In genomic region chr22:27751277-27752070, GRCh38 we compare ENCODE assay signal across 31 cellular contexts. TPM values are rescaled to one million over a fixed set of nuclear protein-coding genes. Genes with fewer than 3 reads are reported as not detected.
DNase-seq lines count a peak whose midpoint lies in the region; ATAC-seq, FAIRE-seq and TF ChIP-seq lines count a peak whose summit lies in the region.
"Had no signal": no experiment of that assay in that cellular context is flagged by ENCODE, and none has a peak within 500 bp of the region (broad histone marks: within the 10 kb centered on the region; RNA-seq: fewer than 3 reads in every experiment).

No MANE protein-coding gene starts in this region.

- ATAC-seq in gastroesophageal sphincter = no peak
- ATAC-seq in GM18873 (IDR thresholded peaks at IDR 0.05; ENCODE audit: low FRiP score, unreplicated experiment) = no peak
- ATAC-seq: effector memory CD8-positive, alpha-beta T cell; heart left ventricle; stimulated activated naive B cell treated with anti-CD40 and anti-IgM and Interleukin-4, amounts not matched to agents 10 μg/mL and 1 μg/mL and 100 μg/mL, for 72 hours had no signal

- H3K4me1 Mint-ChIP-seq in astrocyte (ENCODE audit: low read depth, unreplicated experiment) = peaks cover 71% of the 10 kb centered on the region
- H3K4me1 Mint-ChIP-seq: naive B cell; stimulated activated naive B cell treated with anti-CD40 and anti-IgM and Interleukin-4, amounts not matched to agents 10 μg/mL and 1 μg/mL and 100 μg/mL, for 72 hours had no signal

- peak overlapping the region; percentile 85 for H3K27ac Mint-ChIP-seq in astrocyte (ENCODE audit: unreplicated experiment)
- H3K27ac Mint-ChIP-seq: activated naive CD8-positive, alpha-beta T cell; effector memory CD8-positive, alpha-beta T cell; naive B cell; T-helper 2 cell treated with Interferon-gamma antibody and Interleukin-4, amounts not matched to agents 5 μg/mL and 100 μg/mL, for 36 hours had no signal

- H3K36me3 ChIP-seq in GM23248 (ENCODE audit: low read depth) (no peaks in the 10 kb centered on the region), astrocyte (ENCODE audit: insufficient read depth, low read length) (peaks cover 13% of the 10 kb centered on the region), gastroesophageal sphincter (no peaks in the 10 kb centered on the region), suprapubic skin (no peaks in the 10 kb centered on the region), kidney (ENCODE audit: control insufficient read depth in 1 of 2, insufficient read depth in 2 of 2, low read length in 2 of 2) (no peaks in the 10 kb centered on the region)
- H3K36me3 ChIP-seq: cardiac muscle cell, neutrophil had no signal

- intact Hi-C loops in kidney (cut with DNase I) = no loop called here

- no peak for TF ChIP-seq EP300 in gastroesophageal sphincter (IDR thresholded peaks at IDR 0.05)
- no peak for TF ChIP-seq EP300 in suprapubic skin (IDR thresholded peaks at IDR 0.05)

- 65 to 73% methylated on average over 9 of the region's 9 CpGs for WGBS in GM23248 (ENCODE audit: low coverage in 1 of 2, low lambda C conversion rate in 2 of 2, missing lambda C conversion rate in 2 of 2), 2 experiments
- 96% methylated on average over 4 of the region's 9 CpGs; no CpG with 5 or more reads in 1 of the 2 donors for WGBS in gastroesophageal sphincter (ENCODE audit: low coverage in 1 of 2), 2 donors
- WGBS in suprapubic skin = 94% methylated on average over 9 of the region's 9 CpGs

- TF ChIP-seq CTCF in astrocyte (IDR thresholded peaks at IDR 0.05; ENCODE audit: insufficient read depth, low read depth, low read length) (no peak), gastroesophageal sphincter (IDR thresholded peaks at IDR 0.05) (no peak), suprapubic skin (IDR thresholded peaks at IDR 0.05) (no peak), kidney (IDR thresholded peaks at IDR 0.05; ENCODE audit: borderline replicate concordance, extremely low read depth, insufficient read depth) (no peak)

- H3K27me3 ChIP-seq in GM23248 (replicated peaks; ENCODE audit: insufficient read depth) = no peaks in the 10 kb centered on the region
- no peaks in the 10 kb centered on the region for H3K27me3 ChIP-seq in astrocyte (ENCODE audit: insufficient read depth, low read length)
- no peaks in the 10 kb centered on the region for H3K27me3 ChIP-seq in gastroesophageal sphincter
- no peaks in the 10 kb centered on the region for H3K27me3 ChIP-seq in suprapubic skin
- H3K27me3 ChIP-seq: cardiac muscle cell, heart left ventricle had no signal

- peaks cover 76% of the 10 kb centered on the region for H3K4me1 ChIP-seq in GM23248 (ENCODE audit: insufficient read depth)
- peaks cover 53% of the 10 kb centered on the region for H3K4me1 ChIP-seq in astrocyte (ENCODE audit: insufficient read depth, low read length)
- H3K4me1 ChIP-seq in gastroesophageal sphincter = peaks cover 0 to 89% (median 44%) of the 10 kb centered on the region in 3 donors
- peaks cover 69% of the 10 kb centered on the region for H3K4me1 ChIP-seq in suprapubic skin
- H3K4me1 ChIP-seq in kidney (ENCODE audit: control insufficient read depth in 1 of 2, insufficient read depth in 1 of 2, low read depth in 1 of 2, low read length in 2 of 2) = no peaks in the 10 kb centered on the region

- FAIRE-seq in astrocyte (lab: Jason Lieb, UNC) = no peak
- no peak for FAIRE-seq in kidney (lab: Jason Lieb, UNC)
- FAIRE-seq: GM12891, keratinocyte had no signal

- no peaks in the 10 kb centered on the region for H3K9me3 ChIP-seq in GM23248 (ENCODE audit: low read depth)
- no peaks in the 10 kb centered on the region for H3K9me3 ChIP-seq in astrocyte (ENCODE audit: insufficient read depth, low read depth, low read length)
- no peaks in the 10 kb centered on the region for H3K9me3 ChIP-seq in gastroesophageal sphincter
- H3K9me3 ChIP-seq in suprapubic skin = no peaks in the 10 kb centered on the region
- no peaks in the 10 kb centered on the region for H3K9me3 ChIP-seq in kidney (ENCODE audit: control insufficient read depth in 1 of 2, low read length in 2 of 2)
- H3K9me3 ChIP-seq: heart left ventricle, neutrophil had no signal

- H3K79me2 ChIP-seq in GM23248 (ENCODE audit: insufficient read depth) = 0 out of 2 replicates have a peak, but pooled peaks cover 17% of the 10 kb centered on the region
- H3K79me2 ChIP-seq in astrocyte (ENCODE audit: insufficient read depth, low read length) = peaks cover 57% of the 10 kb centered on the region

- H3K9me3 Mint-ChIP-seq in astrocyte (ENCODE audit: unreplicated experiment) = no peaks in the 10 kb centered on the region
- H3K9me3 Mint-ChIP-seq: effector memory CD8-positive, alpha-beta T cell; naive B cell; stimulated activated naive B cell treated with anti-CD40 and anti-IgM and Interleukin-4, amounts not matched to agents 10 μg/mL and 1 μg/mL and 100 μg/mL, for 72 hours; T-helper 2 cell treated with Interferon-gamma antibody and Interleukin-4, amounts not matched to agents 5 μg/mL and 100 μg/mL, for 36 hours had no signal

- DNase-seq in GM23248 = peak; percentile 24
- no peak for DNase-seq in astrocyte (ENCODE audit: low read depth)
- peak in 1 of 2 donors; percentile 18 for DNase-seq in suprapubic skin (ENCODE audit: low spot score in 2 of 2)
- DNase-seq in kidney = no peak
- no peak for DNase-seq in LoVo (ENCODE audit: low spot score)
- DNase-seq: activated effector memory CD4-positive, alpha-beta T cell treated with Interleukin-2 at 50 U/mL for 16 hours; COR-L47; DMS53; effector memory CD8-positive, alpha-beta T cell; erythroblast; foreskin fibroblast; HCEC 1CT; Kasumi-1; midbrain; naive B cell; NCI-H1417 treated with DMSO at 0.1 percent for 48 hours; NCI-H2081; NCI-H2227 treated with DMSO at 0.1 percent for 48 hours; NCI-H526; PC-9; SHP77 treated with DMSO at 0.1 percent for 48 hours; stimulated activated naive B cell treated with anti-CD40 and anti-IgM and Interleukin-4, amounts not matched to agents 10 μg/mL and 1 μg/mL and 100 μg/mL, for 72 hours had no signal

- peak overlapping the region; percentile 77 for H3K27ac ChIP-seq in GM23248
- H3K27ac ChIP-seq in astrocyte (ENCODE audit: low read depth, low read length) = no peak overlapping the region
- H3K27ac ChIP-seq in gastroesophageal sphincter = peak overlapping the region in 3 of 4 donors; percentile 79 to 86 (median 81)
- H3K27ac ChIP-seq in suprapubic skin = peak overlapping the region; percentile 29
- H3K27ac ChIP-seq in kidney (ENCODE audit: low read depth in 2 of 2, low read length in 2 of 2) = no peak overlapping the region
- H3K27ac ChIP-seq: cardiac muscle cell, neutrophil, PC-9 had no signal

- H3F3A ChIP-seq in GM23248 (ENCODE audit: insufficient read depth) = peaks cover 68% of the 10 kb centered on the region

- H3K9me2 ChIP-seq in GM23248 (ENCODE audit: insufficient read depth) = no peaks in the 10 kb centered on the region

- TF ChIP-seq POLR2A in gastroesophageal sphincter (IDR thresholded peaks at IDR 0.05) = no peak
- no peak for TF ChIP-seq POLR2A in suprapubic skin (IDR thresholded peaks at IDR 0.05)

- H3K27me3 Mint-ChIP-seq in astrocyte (ENCODE audit: low read depth, unreplicated experiment) = no peaks in the 10 kb centered on the region

- in situ Hi-C loops in GM23248 (cut with MboI) = no loop called here

- peaks cover 22% of the 10 kb centered on the region for H3K36me3 Mint-ChIP-seq in astrocyte (ENCODE audit: low read depth, unreplicated experiment)
- H3K36me3 Mint-ChIP-seq: activated naive CD8-positive, alpha-beta T cell; naive B cell; stimulated activated naive B cell treated with anti-CD40 and anti-IgM and Interleukin-4, amounts not matched to agents 10 μg/mL and 1 μg/mL and 100 μg/mL, for 72 hours had no signal

- H3K4me3 ChIP-seq in GM23248 (no peak overlapping the region), astrocyte (ENCODE audit: insufficient read depth, low read depth, low read length) (no peak overlapping the region), gastroesophageal sphincter (no peak overlapping the region), suprapubic skin (no peak overlapping the region), kidney (ENCODE audit: low read length in 2 of 2) (no peak overlapping the region)
- H3K4me3 ChIP-seq: cardiac muscle cell, heart left ventricle, PC-9 had no signal

- peak overlapping the region; percentile 62 for H3K4me3 Mint-ChIP-seq in astrocyte (ENCODE audit: unreplicated experiment)
- H3K4me3 Mint-ChIP-seq: activated naive CD8-positive, alpha-beta T cell; effector memory CD8-positive, alpha-beta T cell; naive B cell; stimulated activated naive B cell treated with anti-CD40 and anti-IgM and Interleukin-4, amounts not matched to agents 10 μg/mL and 1 μg/mL and 100 μg/mL, for 72 hours; T-helper 2 cell treated with Interferon-gamma antibody and Interleukin-4, amounts not matched to agents 5 μg/mL and 100 μg/mL, for 36 hours had no signal

- H4K20me1 ChIP-seq in GM23248 (ENCODE audit: insufficient read depth) (no peaks in the 10 kb centered on the region), astrocyte (ENCODE audit: insufficient read depth, low read length) (peaks cover 95% of the 10 kb centered on the region)

- H2AFZ ChIP-seq in GM23248 (no peak overlapping the region), astrocyte (ENCODE audit: low read depth, low read length) (no peak overlapping the region)
- H2AFZ ChIP-seq: PC-9 had no signal

- no peak overlapping the region for H3K9ac ChIP-seq in GM23248
- H3K9ac ChIP-seq in astrocyte (ENCODE audit: low read length) = no peak overlapping the region
- no peak overlapping the region for H3K9ac ChIP-seq in kidney (ENCODE audit: low read length in 2 of 2)

- H3K4me2 ChIP-seq in GM23248 (ENCODE audit: unreplicated experiment) = no peak overlapping the region
- H3K4me2 ChIP-seq in astrocyte (ENCODE audit: low read length) = no peak overlapping the region
- H3K4me2 ChIP-seq: PC-9 had no signal

RNA-seq across cellular contexts. Expression of gene MN1, which starts 50.1 kb away (rescaled TPM):
- 24.8 and 25.9 TPM in 2 replicates for total RNA-seq in GM23248 (2014; rRNA removed; shearing (Covaris generic))
- 4.2 and 4.4 TPM in 2 replicates for polyA plus RNA-seq in GM23248 (2016; fragmentation: Nextera tagmentation; extraction: Ambion mirVana)
- 98.6 and 110 TPM in 2 replicates for total RNA-seq in astrocyte
- 10 to 100 TPM; 13.4 to 52.8 (median 28.5) TPM for total RNA-seq in gastroesophageal sphincter
- total RNA-seq in suprapubic skin = 1 to 10 TPM; 1.7 to 6.5 (median 4.1) TPM
- total RNA-seq in kidney = 3.2 TPM
- polyA plus RNA-seq in kidney (ENCODE audit: insufficient read depth, low read depth, low replicate concordance) = 0.92 TPM

Comparison
In these comparisons a context has a peak if more than half of its experiments do, and no peak if none do; other contexts are left out.
1. H3K27ac ChIP-seq: peak in GM23248 (single experiment), gastroesophageal sphincter (3 of 4) and suprapubic skin (single experiment); none in astrocyte (single experiment) and kidney (0 of 2).